In the genomic region with DNA sequence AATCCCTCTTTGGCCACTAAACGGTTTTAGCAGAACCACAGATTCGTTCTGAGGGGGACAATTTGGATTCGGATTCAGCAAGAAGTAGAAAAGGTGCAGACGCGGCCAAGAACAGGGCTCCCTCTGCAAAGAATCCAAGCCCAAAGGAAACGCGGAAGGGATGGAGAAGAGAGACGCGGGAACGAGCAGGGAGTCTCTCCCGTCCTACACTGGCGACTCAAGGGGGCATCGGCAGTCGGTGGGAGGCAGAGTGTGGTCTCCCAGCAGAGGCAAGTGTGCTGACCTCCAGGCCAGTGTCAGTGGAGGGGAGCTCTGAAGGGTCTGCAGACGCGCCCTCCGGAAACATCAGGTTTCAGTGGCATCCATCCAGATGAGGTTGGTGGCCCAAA, we compare ENCODE assay signal across 1 cellular context.
TF ChIP-seq lines count a peak whose summit lies in the region.

No MANE protein-coding gene starts in this region.

TF ChIP-seq in HepG2, 621 proteins besides CTCF, POLR2A, EP300 and RAD21 (continued from another document):
- TF ChIP-seq, protein P1, sequence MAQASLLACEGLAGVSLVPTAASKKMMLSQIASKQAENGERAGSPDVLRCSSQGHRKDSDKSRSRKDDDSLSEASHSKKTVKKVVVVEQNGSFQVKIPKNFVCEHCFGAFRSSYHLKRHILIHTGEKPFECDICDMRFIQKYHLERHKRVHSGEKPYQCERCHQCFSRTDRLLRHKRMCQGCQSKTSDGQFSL (CRISPR knock-in tag; IDR thresholded peaks at IDR 0.05): no peak
- TF ChIP-seq PAX8 (CRISPR knock-in tag; IDR thresholded peaks at IDR 0.05; ENCODE audit: borderline replicate concordance) (no peak), NR2C2 (CRISPR knock-in tag; IDR thresholded peaks at IDR 0.05; ENCODE audit: borderline replicate concordance) (no peak), SYNCRIP (IDR thresholded peaks at IDR 0.05; ENCODE audit: insufficient read depth, low read depth, low read length) (no peak), SKIL (CRISPR knock-in tag; IDR thresholded peaks at IDR 0.05; ENCODE audit: borderline replicate concordance) (no peak), ZNF703 (CRISPR knock-in tag; IDR thresholded peaks at IDR 0.05; ENCODE audit: borderline replicate concordance) (no peak), ZNF350 (CRISPR knock-in tag; IDR thresholded peaks at IDR 0.05; ENCODE audit: borderline replicate concordance, low read depth) (no peak), SETDB1 (CRISPR knock-in tag; IDR thresholded peaks at IDR 0.05; ENCODE audit: borderline replicate concordance) (no peak), ZEB1 (IDR thresholded peaks at IDR 0.05; ENCODE audit: insufficient replicate concordance, low read depth) (no peak), NFIB (CRISPR knock-in tag; IDR thresholded peaks at IDR 0.05; ENCODE audit: borderline replicate concordance) (no peak), CEBPB (IDR thresholded peaks at IDR 0.05; ENCODE audit: borderline replicate concordance, low read depth, low read length) (no peak), PITX1 (CRISPR knock-in tag; IDR thresholded peaks at IDR 0.05) (no peak)
- TF ChIP-seq, protein P2, sequence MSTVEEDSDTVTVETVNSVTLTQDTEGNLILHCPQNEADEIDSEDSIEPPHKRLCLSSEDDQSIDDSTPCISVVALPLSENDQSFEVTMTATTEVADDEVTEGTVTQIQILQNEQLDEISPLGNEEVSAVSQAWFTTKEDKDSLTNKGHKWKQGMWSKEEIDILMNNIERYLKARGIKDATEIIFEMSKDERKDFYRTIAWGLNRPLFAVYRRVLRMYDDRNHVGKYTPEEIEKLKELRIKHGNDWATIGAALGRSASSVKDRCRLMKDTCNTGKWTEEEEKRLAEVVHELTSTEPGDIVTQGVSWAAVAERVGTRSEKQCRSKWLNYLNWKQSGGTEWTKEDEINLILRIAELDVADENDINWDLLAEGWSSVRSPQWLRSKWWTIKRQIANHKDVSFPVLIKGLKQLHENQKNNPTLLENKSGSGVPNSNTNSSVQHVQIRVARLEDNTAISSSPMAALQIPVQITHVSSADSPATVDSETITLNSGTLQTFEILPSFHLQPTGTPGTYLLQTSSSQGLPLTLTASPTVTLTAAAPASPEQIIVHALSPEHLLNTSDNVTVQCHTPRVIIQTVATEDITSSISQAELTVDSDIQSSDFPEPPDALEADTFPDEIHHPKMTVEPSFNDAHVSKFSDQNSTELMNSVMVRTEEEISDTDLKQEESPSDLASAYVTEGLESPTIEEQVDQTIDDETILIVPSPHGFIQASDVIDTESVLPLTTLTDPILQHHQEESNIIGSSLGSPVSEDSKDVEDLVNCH (CRISPR knock-in tag; IDR thresholded peaks at IDR 0.05): no peak
